Comparison of ENCODE assay signal across 8 cellular contexts in genomic region chr2:96306370-96306769, GRCh38. TPM values are rescaled to one million over a fixed set of nuclear protein-coding genes. Genes with fewer than 3 reads are reported as not detected.
DNase-seq lines count a peak whose midpoint lies in the region; TF ChIP-seq lines count a peak whose summit lies in the region.

No MANE protein-coding gene starts in this region.

- H2AFZ ChIP-seq in PC-9 (peak overlapping the region; percentile 95), neuron (ENCODE audit: low read depth, low read length) (peak overlapping the region; percentile 52)

- H3K4me1 ChIP-seq in Caco-2, result no peaks in the 10 kb centered on the region
- peaks cover 21% of the 10 kb centered on the region for H3K4me1 ChIP-seq in PC-9 (replicated peaks; ENCODE audit: insufficient read depth)
- H3K4me1 ChIP-seq in endocrine pancreas (ENCODE audit: control insufficient read depth, insufficient read depth, low read length), result peaks cover 9% of the 10 kb centered on the region
- H3K4me1 ChIP-seq in neuron (ENCODE audit: insufficient read depth, low read length), result peaks cover 16% of the 10 kb centered on the region

- H3K9ac ChIP-seq in endocrine pancreas (ENCODE audit: control insufficient read depth, insufficient read depth, low read length), result no peak overlapping the region

- peaks cover 18% of the 10 kb centered on the region; the same call in 1 of the 2 replicates for H4K20me1 ChIP-seq in PC-9 (ENCODE audit: insufficient read depth)

- H3K36me3 ChIP-seq in Caco-2 (ENCODE audit: control insufficient read depth, insufficient read depth, low read length) (0 out of 2 replicates have a peak, but pooled peaks cover 3% of the 10 kb centered on the region), PC-9 (ENCODE audit: low read depth) (peaks cover 30% of the 10 kb centered on the region), endocrine pancreas (ENCODE audit: control insufficient read depth, insufficient read depth, low read length) (no peaks in the 10 kb centered on the region), neuron (ENCODE audit: insufficient read depth, low read length) (peaks cover 32% of the 10 kb centered on the region)

- peaks cover 47% of the 10 kb centered on the region for H3K36me3 Mint-ChIP-seq in Caco-2 (ENCODE audit: insufficient read depth, unreplicated experiment)

- H3K4me1 Mint-ChIP-seq in Caco-2 (ENCODE audit: low read depth, unreplicated experiment), result peaks cover 17% of the 10 kb centered on the region

- no peaks in the 10 kb centered on the region for H3K9me2 ChIP-seq in PC-9 (ENCODE audit: insufficient read depth)

- H3K4me2 ChIP-seq in PC-9, result peak overlapping the region; percentile 98

- POLR2A ChIA-PET in Caco-2 (lab: Charles Lee), result interaction anchor here (0.6 to 0.8 kb wide), 3 partner anchors 14 to 60 kb away, joined by 3 to 4 read pairs (median 4); partner anchors contain the start of gene NCAPH
- POLR2A ChIA-PET in PC-9 (lab: Charles Lee; ENCODE audit: unreplicated experiment), result interaction anchor here (0.6 to 0.7 kb wide), 2 partner anchors 9 to 311 kb away, joined by 3 read pairs; no protein-coding TSS in a partner anchor

- H3F3A ChIP-seq in PC-9 (ENCODE audit: insufficient read depth, low read depth), result peaks cover 10% of the 10 kb centered on the region; the same call in 1 of the 2 replicates

- H3K27ac ChIP-seq in PC-9, result peak overlapping the region; percentile 51

- TF ChIP-seq CTCF in Caco-2 (IDR thresholded peaks at IDR 0.05; ENCODE audit: insufficient read depth in 1 of 2, low read depth in 1 of 2, low read length in 1 of 2, severe bottlenecking in 1 of 2, unreplicated experiment in 1 of 2), result no peak
- TF ChIP-seq CTCF in PC-9 (conservative IDR thresholded peaks at IDR 0.05), result no peak

- H3K27ac Mint-ChIP-seq in Caco-2 (ENCODE audit: unreplicated experiment), result peak overlapping the region; percentile 99

- CTCF ChIA-PET in Caco-2 (lab: Charles Lee) (no interaction called here), PC-9 (lab: Charles Lee) (no interaction called here)

- H3K27me3 Mint-ChIP-seq in Caco-2 (ENCODE audit: insufficient read depth, unreplicated experiment), result no peaks in the 10 kb centered on the region

- intact Hi-C loops in Caco-2 (cut with micrococcal nuclease; ENCODE audit: unreplicated experiment) (no loop called here), PC-9 (cut with micrococcal nuclease; ENCODE audit: unreplicated experiment) (loop anchor here (5.0 kb wide), 1 partner anchor 226 kb away; no protein-coding TSS in a partner anchor)

- DNase-seq in Caco-2 (no peak), PC-9 (no peak), anterior cingulate cortex (lab: John Stamatoyannopoulos, UW) (no peak), HK-2 (ENCODE audit: unreplicated experiment) (no peak), germinal center (ENCODE audit: low spot score) (no peak)
- DNase-seq in activated CD8-positive, alpha-beta memory T cell treated with anti-CD3 and anti-CD28 coated beads, Interleukin-2, amount 50 U/mL, for 4 hours, result no peak

- H3K79me2 ChIP-seq in PC-9 (ENCODE audit: low read depth), result peaks cover 52% of the 10 kb centered on the region

- H3K4me3 Mint-ChIP-seq in Caco-2 (ENCODE audit: unreplicated experiment), result peak overlapping the region; percentile 96

- H3K9me3 ChIP-seq in Caco-2 (no peaks in the 10 kb centered on the region), PC-9 (ENCODE audit: insufficient read depth, low read depth) (no peaks in the 10 kb centered on the region), endocrine pancreas (ENCODE audit: control insufficient read depth, low read length) (no peaks in the 10 kb centered on the region), neuron (ENCODE audit: low read length) (no peaks in the 10 kb centered on the region)

- H3K4me3 ChIP-seq in Caco-2 (ENCODE audit: low read depth, low read length), result peak overlapping the region; percentile 51
- peak overlapping the region; percentile 86 for H3K4me3 ChIP-seq in PC-9
- peak overlapping the region; percentile 65 for H3K4me3 ChIP-seq in endocrine pancreas (ENCODE audit: control insufficient read depth, insufficient read depth, low read length)
- peak overlapping the region; percentile 77 for H3K4me3 ChIP-seq in neuron (ENCODE audit: low read length)

- BruUV-seq in Caco-2 (replicated peaks; lab: Mats Ljungman, UMichigan), result no TSS peak
- BruUV-seq in PC-9 (replicated peaks; lab: Mats Ljungman, UMichigan), result no TSS peak

- no peaks in the 10 kb centered on the region for H3K9me3 Mint-ChIP-seq in Caco-2 (ENCODE audit: unreplicated experiment)

- no peaks in the 10 kb centered on the region for H3K27me3 ChIP-seq in Caco-2 (replicated peaks; ENCODE audit: control insufficient read depth, insufficient read depth, low read length)
- no peaks in the 10 kb centered on the region for H3K27me3 ChIP-seq in PC-9 (ENCODE audit: insufficient read depth, low read depth)
- H3K27me3 ChIP-seq in endocrine pancreas (ENCODE audit: control insufficient read depth, insufficient read depth, low read length), result no peaks in the 10 kb centered on the region
- no peaks in the 10 kb centered on the region for H3K27me3 ChIP-seq in neuron (ENCODE audit: insufficient read depth, low read length)

RNA-seq across cellular contexts. Expression of gene SNRNP200, which starts 1.0 kb away (rescaled TPM):
- total RNA-seq in Caco-2 (2022) (240 and 259 TPM in 2 replicates), PC-9 (2021) (214 and 229 TPM in 2 replicates)

RNA-seq across cellular contexts. Expression of gene ITPRIPL1, which starts 18.7 kb away (rescaled TPM):
- total RNA-seq in Caco-2 (2022) (1.9 and 3.1 TPM in 2 replicates), PC-9 (2021) (not detected in 2 replicates)

RNA-seq across cellular contexts. Expression of gene NCAPH, which starts 29.2 kb away (rescaled TPM):
- total RNA-seq in Caco-2 (2022) (55.2 and 61.3 TPM in 2 replicates), PC-9 (2021) (55.0 and 55.4 TPM in 2 replicates)

RNA-seq across cellular contexts. Expression of gene CIAO1, which starts 40.3 kb away (rescaled TPM):
- total RNA-seq in Caco-2 (2022), result 93.8 and 97.9 TPM in 2 replicates
- 85.3 and 99.5 TPM in 2 replicates for total RNA-seq in PC-9 (2021)

RNA-seq across cellular contexts. Expression of gene TMEM127, which starts 40.6 kb away (rescaled TPM):
- total RNA-seq in Caco-2 (2022) (43.3 and 49.1 TPM in 2 replicates), PC-9 (2021) (38.4 and 50.3 TPM in 2 replicates)
